In the genomic region with DNA sequence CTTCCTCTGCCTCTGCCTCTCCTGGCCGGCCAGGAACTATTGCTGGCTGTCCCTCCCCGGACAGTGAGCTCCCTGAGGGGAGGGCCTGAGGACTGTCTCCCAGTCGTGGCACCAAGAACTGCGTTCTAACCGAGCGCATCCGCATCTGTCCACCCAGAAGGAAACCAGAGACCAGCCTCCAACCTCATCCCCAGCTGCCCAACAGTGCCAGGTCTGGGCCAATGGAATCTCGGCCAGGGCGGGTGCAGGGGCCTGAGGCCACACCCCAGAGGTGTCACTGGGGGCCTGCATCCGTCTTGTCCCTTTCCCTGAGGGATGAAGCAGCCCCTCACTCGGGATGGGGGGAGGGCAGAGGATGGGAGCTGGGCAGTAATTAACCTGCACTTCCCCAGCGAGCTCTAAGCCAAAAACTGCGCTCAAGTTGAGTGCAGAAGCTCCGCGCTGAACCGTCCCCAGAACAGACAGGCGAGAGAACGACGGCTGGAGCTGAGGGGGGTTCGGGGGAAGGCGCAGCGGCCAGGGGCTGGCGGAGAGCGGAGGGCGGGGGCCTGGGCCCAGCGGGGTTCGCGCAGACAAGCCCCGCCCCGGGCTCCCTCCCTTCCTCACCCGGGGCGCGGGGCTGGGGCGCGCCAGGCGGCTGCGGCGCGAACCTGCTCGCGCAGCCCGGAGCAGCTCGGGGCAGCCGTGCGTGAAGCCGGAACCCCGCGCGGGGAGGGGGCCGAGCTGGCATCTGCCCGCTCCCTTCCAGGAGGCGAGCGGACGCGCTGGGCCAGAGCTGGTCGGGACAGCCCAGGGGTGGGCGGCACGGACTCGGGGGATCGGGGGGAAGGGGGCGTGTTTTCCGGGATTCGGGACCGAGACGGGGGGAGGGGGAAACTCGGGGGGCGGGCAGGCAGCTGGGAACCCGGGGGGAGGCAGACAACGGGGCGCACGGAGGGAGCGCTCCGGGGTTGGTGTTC, we compare ENCODE assay signal across 1 cellular context.
TF ChIP-seq lines count a peak whose summit lies in the region.

No MANE protein-coding gene starts in this region.

TF ChIP-seq in HepG2, 621 proteins besides CTCF, POLR2A, EP300 and RAD21 (continued from another document and continues in another):
- TF ChIP-seq, protein P1, sequence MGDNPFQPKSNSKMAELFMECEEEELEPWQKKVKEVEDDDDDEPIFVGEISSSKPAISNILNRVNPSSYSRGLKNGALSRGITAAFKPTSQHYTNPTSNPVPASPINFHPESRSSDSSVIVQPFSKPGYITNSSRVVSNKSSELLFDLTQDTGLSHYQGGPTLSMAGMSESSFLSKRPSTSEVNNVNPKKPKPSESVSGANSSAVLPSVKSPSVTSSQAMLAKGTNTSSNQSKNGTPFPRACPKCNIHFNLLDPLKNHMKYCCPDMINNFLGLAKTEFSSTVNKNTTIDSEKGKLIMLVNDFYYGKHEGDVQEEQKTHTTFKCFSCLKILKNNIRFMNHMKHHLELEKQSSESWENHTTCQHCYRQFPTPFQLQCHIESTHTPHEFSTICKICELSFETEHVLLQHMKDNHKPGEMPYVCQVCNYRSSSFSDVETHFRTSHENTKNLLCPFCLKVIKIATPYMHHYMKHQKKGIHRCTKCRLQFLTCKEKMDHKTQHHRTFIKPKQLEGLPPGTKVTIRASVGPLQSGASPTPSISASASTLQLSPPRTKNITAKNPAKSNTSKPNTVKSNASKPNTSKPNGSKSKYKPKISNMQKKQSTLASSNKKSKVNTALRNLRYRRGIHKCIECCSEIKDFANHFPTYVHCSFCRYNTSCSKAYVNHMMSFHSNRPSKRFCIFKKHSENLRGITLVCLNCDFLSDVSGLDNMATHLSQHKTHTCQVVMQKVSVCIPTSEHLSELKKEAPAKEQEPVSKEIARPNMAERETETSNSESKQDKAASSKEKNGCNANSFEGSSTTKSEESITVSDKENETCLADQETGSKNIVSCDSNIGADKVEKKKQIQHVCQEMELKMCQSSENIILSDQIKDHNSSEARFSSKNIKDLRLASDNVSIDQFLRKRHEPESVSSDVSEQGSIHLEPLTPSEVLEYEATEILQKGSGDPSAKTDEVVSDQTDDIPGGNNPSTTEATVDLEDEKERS (CRISPR knock-in tag; IDR thresholded peaks at IDR 0.05): peak; percentile 79; the same call in 1 of the 2 replicates
- TF ChIP-seq MAFG (CRISPR knock-in tag; IDR thresholded peaks at IDR 0.05) (no peak), HOXA5 (CRISPR knock-in tag; IDR thresholded peaks at IDR 0.05) (peak; percentile 53; the same call in 1 of the 2 replicates), ZFY (CRISPR knock-in tag; IDR thresholded peaks at IDR 0.05) (peak; percentile 69), LCORL (IDR thresholded peaks at IDR 0.05) (no peak), LCORL (CRISPR knock-in tag; IDR thresholded peaks at IDR 0.05) (peak; percentile 42; the same call in 1 of the 2 replicates), HNRNPUL1 (IDR thresholded peaks at IDR 0.05; ENCODE audit: low read depth, low read length) (no peak), SP1 (IDR thresholded peaks at IDR 0.05) (no peak), SP1 (CRISPR knock-in tag; IDR thresholded peaks at IDR 0.05) (peak; percentile 28; the same call in 1 of the 2 replicates), ZNF564 (CRISPR knock-in tag; IDR thresholded peaks at IDR 0.05) (peak; percentile 64), SPEN (CRISPR knock-in tag; IDR thresholded peaks at IDR 0.05; ENCODE audit: low read depth) (peak; percentile 68), FOXJ3 (CRISPR knock-in tag; IDR thresholded peaks at IDR 0.05; ENCODE audit: borderline replicate concordance) (no peak), PHF21A (CRISPR knock-in tag; IDR thresholded peaks at IDR 0.05) (0 out of 2 replicates have a peak, but pooled peaks have one; percentile 8), HDAC1 (CRISPR knock-in tag; IDR thresholded peaks at IDR 0.05) (peak; percentile 62; the same call in 1 of the 2 replicates), RXRA (CRISPR knock-in tag; IDR thresholded peaks at IDR 0.05) (peak; percentile 50; the same call in 1 of the 2 replicates), NFYB (CRISPR knock-in tag; IDR thresholded peaks at IDR 0.05) (peak; percentile 61), GATAD2A (CRISPR knock-in tag; IDR thresholded peaks at IDR 0.05) (peak; percentile 43; the same call in 1 of the 2 replicates), KDM5B (CRISPR knock-in tag; IDR thresholded peaks at IDR 0.05; ENCODE audit: borderline replicate concordance) (peak; percentile 62; the same call in 1 of the 2 replicates), RARA (CRISPR knock-in tag; IDR thresholded peaks at IDR 0.05) (no peak), ARNTL (CRISPR knock-in tag; IDR thresholded peaks at IDR 0.05) (0 out of 2 replicates have a peak, but pooled peaks have one; percentile 10), TAF1 (CRISPR knock-in tag; IDR thresholded peaks at IDR 0.05) (peak; percentile 59; the same call in 1 of the 2 replicates), ZNF326 (CRISPR knock-in tag; IDR thresholded peaks at IDR 0.05; ENCODE audit: borderline replicate concordance) (no peak), HIVEP1 (CRISPR knock-in tag; IDR thresholded peaks at IDR 0.05) (0 out of 2 replicates have a peak, but pooled peaks have one; percentile 24), ZNF329 (CRISPR knock-in tag; IDR thresholded peaks at IDR 0.05; ENCODE audit: low read depth) (peak; percentile 35; the same call in 1 of the 2 replicates), ZNF563 (CRISPR knock-in tag; IDR thresholded peaks at IDR 0.05) (peak; percentile 56; the same call in 1 of the 2 replicates), DNMT1 (CRISPR knock-in tag; IDR thresholded peaks at IDR 0.05) (peak; percentile 64), MBD4 (IDR thresholded peaks at IDR 0.05; ENCODE audit: borderline replicate concordance, low read length) (no peak), MED1 (CRISPR knock-in tag; IDR thresholded peaks at IDR 0.05) (no peak; the same call in 1 of the 2 replicates), ZNF780A (CRISPR knock-in tag; IDR thresholded peaks at IDR 0.05) (0 out of 2 replicates have a peak, but pooled peaks have one; percentile 64), ZNF556 (CRISPR knock-in tag; IDR thresholded peaks at IDR 0.05; ENCODE audit: borderline replicate concordance) (peak; percentile 47; the same call in 1 of the 2 replicates), SOX5 (CRISPR knock-in tag; IDR thresholded peaks at IDR 0.05; ENCODE audit: borderline replicate concordance) (peak; percentile 5; the same call in 1 of the 2 replicates), ZEB1 (IDR thresholded peaks at IDR 0.05; ENCODE audit: insufficient replicate concordance, low read depth) (peak; percentile 58), SALL1 (CRISPR knock-in tag; IDR thresholded peaks at IDR 0.05) (peak; percentile 50; the same call in 1 of the 2 replicates), GPN1 (CRISPR knock-in tag; IDR thresholded peaks at IDR 0.05; ENCODE audit: borderline replicate concordance) (0 out of 2 replicates have a peak, but pooled peaks have one; percentile 8)
- TF ChIP-seq, protein P2, sequence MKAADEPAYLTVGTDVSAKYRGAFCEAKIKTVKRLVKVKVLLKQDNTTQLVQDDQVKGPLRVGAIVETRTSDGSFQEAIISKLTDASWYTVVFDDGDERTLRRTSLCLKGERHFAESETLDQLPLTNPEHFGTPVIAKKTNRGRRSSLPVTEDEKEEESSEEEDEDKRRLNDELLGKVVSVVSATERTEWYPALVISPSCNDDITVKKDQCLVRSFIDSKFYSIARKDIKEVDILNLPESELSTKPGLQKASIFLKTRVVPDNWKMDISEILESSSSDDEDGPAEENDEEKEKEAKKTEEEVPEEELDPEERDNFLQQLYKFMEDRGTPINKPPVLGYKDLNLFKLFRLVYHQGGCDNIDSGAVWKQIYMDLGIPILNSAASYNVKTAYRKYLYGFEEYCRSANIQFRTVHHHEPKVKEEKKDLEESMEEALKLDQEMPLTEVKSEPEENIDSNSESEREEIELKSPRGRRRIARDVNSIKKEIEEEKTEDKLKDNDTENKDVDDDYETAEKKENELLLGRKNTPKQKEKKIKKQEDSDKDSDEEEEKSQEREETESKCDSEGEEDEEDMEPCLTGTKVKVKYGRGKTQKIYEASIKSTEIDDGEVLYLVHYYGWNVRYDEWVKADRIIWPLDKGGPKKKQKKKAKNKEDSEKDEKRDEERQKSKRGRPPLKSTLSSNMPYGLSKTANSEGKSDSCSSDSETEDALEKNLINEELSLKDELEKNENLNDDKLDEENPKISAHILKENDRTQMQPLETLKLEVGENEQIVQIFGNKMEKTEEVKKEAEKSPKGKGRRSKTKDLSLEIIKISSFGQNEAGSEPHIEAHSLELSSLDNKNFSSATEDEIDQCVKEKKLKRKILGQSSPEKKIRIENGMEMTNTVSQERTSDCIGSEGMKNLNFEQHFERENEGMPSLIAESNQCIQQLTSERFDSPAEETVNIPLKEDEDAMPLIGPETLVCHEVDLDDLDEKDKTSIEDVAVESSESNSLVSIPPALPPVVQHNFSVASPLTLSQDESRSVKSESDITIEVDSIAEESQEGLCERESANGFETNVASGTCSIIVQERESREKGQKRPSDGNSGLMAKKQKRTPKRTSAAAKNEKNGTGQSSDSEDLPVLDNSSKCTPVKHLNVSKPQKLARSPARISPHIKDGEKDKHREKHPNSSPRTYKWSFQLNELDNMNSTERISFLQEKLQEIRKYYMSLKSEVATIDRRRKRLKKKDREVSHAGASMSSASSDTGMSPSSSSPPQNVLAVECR (CRISPR knock-in tag; IDR thresholded peaks at IDR 0.05; ENCODE audit: borderline replicate concordance): peak; percentile 25
- TF ChIP-seq, protein P3, sequence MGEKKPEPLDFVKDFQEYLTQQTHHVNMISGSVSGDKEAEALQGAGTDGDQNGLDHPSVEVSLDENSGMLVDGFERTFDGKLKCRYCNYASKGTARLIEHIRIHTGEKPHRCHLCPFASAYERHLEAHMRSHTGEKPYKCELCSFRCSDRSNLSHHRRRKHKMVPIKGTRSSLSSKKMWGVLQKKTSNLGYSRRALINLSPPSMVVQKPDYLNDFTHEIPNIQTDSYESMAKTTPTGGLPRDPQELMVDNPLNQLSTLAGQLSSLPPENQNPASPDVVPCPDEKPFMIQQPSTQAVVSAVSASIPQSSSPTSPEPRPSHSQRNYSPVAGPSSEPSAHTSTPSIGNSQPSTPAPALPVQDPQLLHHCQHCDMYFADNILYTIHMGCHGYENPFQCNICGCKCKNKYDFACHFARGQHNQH (CRISPR knock-in tag; IDR thresholded peaks at IDR 0.05): peak; percentile 54; the same call in 1 of the 2 replicates
- TF ChIP-seq, protein P4, sequence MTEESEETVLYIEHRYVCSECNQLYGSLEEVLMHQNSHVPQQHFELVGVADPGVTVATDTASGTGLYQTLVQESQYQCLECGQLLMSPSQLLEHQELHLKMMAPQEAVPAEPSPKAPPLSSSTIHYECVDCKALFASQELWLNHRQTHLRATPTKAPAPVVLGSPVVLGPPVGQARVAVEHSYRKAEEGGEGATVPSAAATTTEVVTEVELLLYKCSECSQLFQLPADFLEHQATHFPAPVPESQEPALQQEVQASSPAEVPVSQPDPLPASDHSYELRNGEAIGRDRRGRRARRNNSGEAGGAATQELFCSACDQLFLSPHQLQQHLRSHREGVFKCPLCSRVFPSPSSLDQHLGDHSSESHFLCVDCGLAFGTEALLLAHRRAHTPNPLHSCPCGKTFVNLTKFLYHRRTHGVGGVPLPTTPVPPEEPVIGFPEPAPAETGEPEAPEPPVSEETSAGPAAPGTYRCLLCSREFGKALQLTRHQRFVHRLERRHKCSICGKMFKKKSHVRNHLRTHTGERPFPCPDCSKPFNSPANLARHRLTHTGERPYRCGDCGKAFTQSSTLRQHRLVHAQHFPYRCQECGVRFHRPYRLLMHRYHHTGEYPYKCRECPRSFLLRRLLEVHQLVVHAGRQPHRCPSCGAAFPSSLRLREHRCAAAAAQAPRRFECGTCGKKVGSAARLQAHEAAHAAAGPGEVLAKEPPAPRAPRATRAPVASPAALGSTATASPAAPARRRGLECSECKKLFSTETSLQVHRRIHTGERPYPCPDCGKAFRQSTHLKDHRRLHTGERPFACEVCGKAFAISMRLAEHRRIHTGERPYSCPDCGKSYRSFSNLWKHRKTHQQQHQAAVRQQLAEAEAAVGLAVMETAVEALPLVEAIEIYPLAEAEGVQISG (CRISPR knock-in tag; IDR thresholded peaks at IDR 0.05): peak; percentile 35
- TF ChIP-seq, protein P5, sequence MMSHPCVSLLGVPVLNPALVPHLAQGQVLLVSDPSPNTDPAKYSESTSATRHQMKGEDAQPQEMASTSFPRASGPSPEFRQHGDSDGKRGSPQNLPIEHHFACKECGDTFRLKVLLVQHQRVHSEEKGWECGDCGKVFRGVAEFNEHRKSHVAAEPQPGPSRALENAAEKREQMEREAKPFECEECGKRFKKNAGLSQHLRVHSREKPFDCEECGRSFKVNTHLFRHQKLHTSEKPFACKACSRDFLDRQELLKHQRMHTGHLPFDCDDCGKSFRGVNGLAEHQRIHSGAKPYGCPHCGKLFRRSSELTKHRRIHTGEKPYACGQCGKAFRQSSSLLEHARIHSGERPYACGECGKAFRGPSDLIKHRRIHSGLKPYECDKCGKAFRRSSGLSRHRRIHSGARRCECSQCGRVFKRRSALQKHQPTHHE (CRISPR knock-in tag; IDR thresholded peaks at IDR 0.05; ENCODE audit: borderline replicate concordance): peak; percentile 81; the same call in 1 of the 2 replicates
- TF ChIP-seq, protein P6, sequence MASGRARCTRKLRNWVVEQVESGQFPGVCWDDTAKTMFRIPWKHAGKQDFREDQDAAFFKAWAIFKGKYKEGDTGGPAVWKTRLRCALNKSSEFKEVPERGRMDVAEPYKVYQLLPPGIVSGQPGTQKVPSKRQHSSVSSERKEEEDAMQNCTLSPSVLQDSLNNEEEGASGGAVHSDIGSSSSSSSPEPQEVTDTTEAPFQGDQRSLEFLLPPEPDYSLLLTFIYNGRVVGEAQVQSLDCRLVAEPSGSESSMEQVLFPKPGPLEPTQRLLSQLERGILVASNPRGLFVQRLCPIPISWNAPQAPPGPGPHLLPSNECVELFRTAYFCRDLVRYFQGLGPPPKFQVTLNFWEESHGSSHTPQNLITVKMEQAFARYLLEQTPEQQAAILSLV (CRISPR knock-in tag; IDR thresholded peaks at IDR 0.05; ENCODE audit: borderline replicate concordance): peak; percentile 68; the same call in 1 of the 2 replicates
- TF ChIP-seq, protein P7, sequence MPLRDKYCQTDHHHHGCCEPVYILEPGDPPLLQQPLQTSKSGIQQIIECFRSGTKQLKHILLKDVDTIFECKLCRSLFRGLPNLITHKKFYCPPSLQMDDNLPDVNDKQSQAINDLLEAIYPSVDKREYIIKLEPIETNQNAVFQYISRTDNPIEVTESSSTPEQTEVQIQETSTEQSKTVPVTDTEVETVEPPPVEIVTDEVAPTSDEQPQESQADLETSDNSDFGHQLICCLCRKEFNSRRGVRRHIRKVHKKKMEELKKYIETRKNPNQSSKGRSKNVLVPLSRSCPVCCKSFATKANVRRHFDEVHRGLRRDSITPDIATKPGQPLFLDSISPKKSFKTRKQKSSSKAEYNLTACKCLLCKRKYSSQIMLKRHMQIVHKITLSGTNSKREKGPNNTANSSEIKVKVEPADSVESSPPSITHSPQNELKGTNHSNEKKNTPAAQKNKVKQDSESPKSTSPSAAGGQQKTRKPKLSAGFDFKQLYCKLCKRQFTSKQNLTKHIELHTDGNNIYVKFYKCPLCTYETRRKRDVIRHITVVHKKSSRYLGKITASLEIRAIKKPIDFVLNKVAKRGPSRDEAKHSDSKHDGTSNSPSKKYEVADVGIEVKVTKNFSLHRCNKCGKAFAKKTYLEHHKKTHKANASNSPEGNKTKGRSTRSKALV (CRISPR knock-in tag; IDR thresholded peaks at IDR 0.05): peak; percentile 82
- TF ChIP-seq, protein P8, sequence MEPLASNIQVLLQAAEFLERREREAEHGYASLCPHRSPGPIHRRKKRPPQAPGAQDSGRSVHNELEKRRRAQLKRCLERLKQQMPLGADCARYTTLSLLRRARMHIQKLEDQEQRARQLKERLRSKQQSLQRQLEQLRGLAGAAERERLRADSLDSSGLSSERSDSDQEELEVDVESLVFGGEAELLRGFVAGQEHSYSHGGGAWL (CRISPR knock-in tag; IDR thresholded peaks at IDR 0.05): 0 out of 2 replicates have a peak, but pooled peaks have one; percentile 48
